Comparison of ENCODE assay signal across 30 cellular contexts in the genomic region with DNA sequence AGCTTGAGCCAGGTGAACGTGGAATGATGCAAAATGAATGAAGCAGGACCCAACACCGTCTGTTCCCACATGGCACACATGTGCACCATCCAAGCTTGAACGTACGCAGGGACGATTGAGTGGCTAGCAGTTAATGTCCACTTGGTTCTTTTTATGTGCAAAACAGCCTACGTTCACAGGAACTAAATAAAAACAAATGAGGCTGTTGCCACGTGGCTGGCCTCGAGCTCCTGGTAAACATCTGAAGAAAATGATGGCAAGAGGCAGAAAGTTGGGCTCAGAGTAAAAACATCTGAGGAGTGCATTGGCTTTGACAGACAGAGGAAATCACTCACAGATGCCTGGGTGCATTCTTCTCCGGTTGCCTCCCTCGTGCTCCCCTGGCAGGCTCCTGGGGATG.
"Had no signal": no experiment of that assay in that cellular context is flagged by ENCODE, and none has a peak within 500 bp of the region (broad histone marks: within the 10 kb centered on the region; RNA-seq: fewer than 3 reads in every experiment).

No MANE protein-coding gene starts in this region.

- H3K4me1 ChIP-seq: adrenal gland had no signal

- DNase-seq: activated B cell treated with CpG ODN at 0.5 μM for 24 hours; activated CD4-positive, alpha-beta memory T cell treated with anti-CD3 and anti-CD28 coated beads for 36 hours; activated CD4-positive, alpha-beta T cell treated with anti-CD3 and anti-CD28 coated beads, Interleukin-2, amount 10 ng/mL, durations not matched to agents 24 days and 14 days; activated CD8-positive, alpha-beta memory T cell treated with anti-CD3 and anti-CD28 coated beads, Interleukin-2, amount 10 ng/mL, durations not matched to agents 7 days and 5 days; activated CD8-positive, alpha-beta memory T cell treated with anti-CD3 and anti-CD28 coated beads, Interleukin-2, amount 50 U/mL, for 4 hours; activated CD8-positive, alpha-beta T cell treated with anti-CD3 and anti-CD28 coated beads, Interleukin-2, amount 10 ng/mL, durations not matched to agents 7 days and 5 days; activated effector memory CD4-positive, alpha-beta T cell treated with anti-CD3 and anti-CD28 coated beads, Interleukin-2, amount 50 U/mL, for 16 hours; activated naive CD4-positive, alpha-beta T cell treated with anti-CD3 and anti-CD28 coated beads for 36 hours; activated naive CD8-positive, alpha-beta T cell treated with anti-CD3 and anti-CD28 coated beads for 36 hours; activated naive CD8-positive, alpha-beta T cell treated with anti-CD3 and anti-CD28 coated beads, Interleukin-2, amount 50 U/mL, for 24 hours; activated T-cell treated with anti-CD3 and anti-CD28 coated beads, Interleukin-2, amount 50 U/mL, for 1 hour; activated T-cell treated with anti-CD3 and anti-CD28 coated beads, Interleukin-2, amount 50 U/mL, for 48 hours; adrenal gland; amygdala; aorta; body of pancreas; caudate nucleus; cortex of kidney; dermis blood vessel endothelial cell; effector CD4-positive, alpha-beta T cell; effector memory CD8-positive, alpha-beta T cell; erythroblast; foreskin melanocyte; T-helper 1 cell; T-helper 17 cell; T1000; WERI-Rb-1 had no signal

- H3K27ac ChIP-seq: adrenal gland, body of pancreas, esophagus muscularis mucosa, WERI-Rb-1 had no signal

- H3K36me3 ChIP-seq: adrenal gland, esophagus muscularis mucosa, gastroesophageal sphincter, WERI-Rb-1 had no signal

- H3K4me3 ChIP-seq: adrenal gland, body of pancreas, esophagus muscularis mucosa, gastroesophageal sphincter had no signal

- ATAC-seq: activated CD4-positive, CD25-positive, alpha-beta regulatory T cell treated with anti-CD3 and anti-CD28 coated beads, Interleukin-2, amount 50 U/mL, for 24 hours; activated CD8-positive, alpha-beta memory T cell treated with anti-CD3 and anti-CD28 coated beads, Interleukin-2, amount 10 ng/mL, durations not matched to agents 7 days and 5 days; activated CD8-positive, alpha-beta T cell treated with anti-CD3 and anti-CD28 coated beads, Interleukin-2, amount 10 ng/mL, durations not matched to agents 7 days and 5 days; activated naive CD8-positive, alpha-beta T cell treated with anti-CD3 and anti-CD28 coated beads, Interleukin-2, amount 50 U/mL, for 24 hours; body of pancreas; effector memory CD8-positive, alpha-beta T cell; gastroesophageal sphincter; T-helper 17 cell had no signal

- H3K27me3 ChIP-seq: adrenal gland, body of pancreas, esophagus muscularis mucosa, gastroesophageal sphincter had no signal

- H3K9me3 ChIP-seq: adrenal gland, body of pancreas, esophagus muscularis mucosa, gastroesophageal sphincter had no signal
